In the genomic region with DNA sequence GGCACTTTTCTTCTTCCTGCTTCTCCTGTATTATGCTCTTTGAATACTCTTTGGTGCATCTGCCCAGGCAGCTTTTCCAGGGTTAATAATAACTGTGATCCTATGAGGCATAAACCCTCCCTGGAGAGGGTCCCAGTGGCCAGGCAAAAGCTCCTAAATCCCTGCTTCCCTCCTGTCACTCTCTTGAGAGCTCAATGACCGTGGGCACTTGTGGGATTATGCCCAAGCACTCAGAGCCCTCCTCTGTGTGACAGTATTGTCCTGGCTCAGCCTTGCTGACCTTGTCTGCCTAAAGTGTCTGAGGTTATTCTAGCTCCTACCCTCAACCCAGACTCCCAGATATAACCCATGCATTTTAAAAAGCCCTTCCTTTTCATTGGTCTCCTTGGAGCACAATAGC, we compare ENCODE assay signal across 17 cellular contexts. TPM values are rescaled to one million over a fixed set of nuclear protein-coding genes. Genes with fewer than 3 reads are reported as not detected.
DNase-seq lines count a peak whose midpoint lies in the region; ATAC-seq lines count a peak whose summit lies in the region.
"Had no signal": no experiment of that assay in that cellular context is flagged by ENCODE, and none has a peak within 500 bp of the region (broad histone marks: within the 10 kb centered on the region; RNA-seq: fewer than 3 reads in every experiment).

No MANE protein-coding gene starts in this region.

- H3K9me3 Mint-ChIP-seq in CD8-positive, alpha-beta memory T cell = no peaks in the 10 kb centered on the region
- peaks cover 0 to 5% (median 0%) of the 10 kb centered on the region in 9 donors for H3K9me3 Mint-ChIP-seq in naive thymus-derived CD8-positive, alpha-beta T cell
- H3K9me3 Mint-ChIP-seq: GM23338, naive B cell had no signal

- H3K18ac ChIP-seq in mesenchymal stem cell (ENCODE audit: low read depth in 1 of 2, low read length in 2 of 2) = peak overlapping the region in 1 of 2 experiments; percentile 66

- H2AK5ac ChIP-seq in mesenchymal stem cell (ENCODE audit: low read length, severe bottlenecking) = peak overlapping the region; percentile 36

- no peak overlapping the region for H3K4me3 ChIP-seq in CD8-positive, alpha-beta memory T cell (ENCODE audit: low read length)
- no peak overlapping the region for H3K4me3 ChIP-seq in mesenchymal stem cell (ENCODE audit: insufficient read depth in 1 of 2, low read depth in 1 of 2, low read length in 2 of 2)
- H3K4me3 ChIP-seq: coronary artery, GM23338 had no signal

- peak overlapping the region in 7 of 8 donors; percentile 0 to 70 (median 39) for H3K27ac Mint-ChIP-seq in CD8-positive, alpha-beta memory T cell
- H3K27ac Mint-ChIP-seq in T-helper 17 cell = peak overlapping the region; percentile 54
- peak overlapping the region in 2 of 10 donors; percentile 17 to 85 for H3K27ac Mint-ChIP-seq in naive thymus-derived CD8-positive, alpha-beta T cell
- H3K27ac Mint-ChIP-seq: GM23338 had no signal

- peak overlapping the region; percentile 3 to 61 for H2BK12ac ChIP-seq in mesenchymal stem cell (ENCODE audit: low read length in 2 of 2)

- H3K4me1 ChIP-seq in CD8-positive, alpha-beta memory T cell (ENCODE audit: insufficient read depth, low read length) = no peaks in the 10 kb centered on the region
- peaks cover 5% of the 10 kb centered on the region for H3K4me1 ChIP-seq in mesenchymal stem cell (ENCODE audit: control insufficient read depth, insufficient read depth, low read depth, low read length)

- H3K79me1 ChIP-seq in mesenchymal stem cell (replicated peaks; ENCODE audit: low read length, poor library complexity, severe bottlenecking) = peaks cover 45% of the 10 kb centered on the region

- H3K4me2 ChIP-seq in mesenchymal stem cell (ENCODE audit: low read length, poor library complexity, severe bottlenecking) = no peak overlapping the region
- H3K4me2 ChIP-seq: GM23338, SK-N-SH had no signal

- POLR2A ChIA-PET in CD8-positive, alpha-beta memory T cell (lab: Charles Lee) = no interaction called here
- POLR2A ChIA-PET in naive thymus-derived CD8-positive, alpha-beta T cell (lab: Charles Lee) = no interaction called here

- H3K27ac ChIP-seq in CD8-positive, alpha-beta memory T cell (ENCODE audit: low read depth, low read length) = no peak overlapping the region
- H3K27ac ChIP-seq in mesenchymal stem cell (ENCODE audit: low read length, poor library complexity, severe bottlenecking) = no peak overlapping the region
- H3K27ac ChIP-seq: coronary artery, VCaP had no signal

- peak overlapping the region; percentile 8 for H2BK120ac ChIP-seq in mesenchymal stem cell (ENCODE audit: low read depth, low read length)

- no peak overlapping the region for H4K91ac ChIP-seq in mesenchymal stem cell (ENCODE audit: low read length)

- H3K4me3 Mint-ChIP-seq in CD8-positive, alpha-beta memory T cell = no peak overlapping the region
- no peak overlapping the region for H3K4me3 Mint-ChIP-seq in T-helper 17 cell
- no peak overlapping the region for H3K4me3 Mint-ChIP-seq in naive thymus-derived CD8-positive, alpha-beta T cell
- H3K4me3 Mint-ChIP-seq: GM23338 had no signal

- no peak overlapping the region for H3K23ac ChIP-seq in mesenchymal stem cell (ENCODE audit: low read length in 2 of 2)

- H2BK5ac ChIP-seq in mesenchymal stem cell (ENCODE audit: low read depth, low read length, poor library complexity, severe bottlenecking) = no peak overlapping the region

- H3K36me3 ChIP-seq in CD8-positive, alpha-beta memory T cell (ENCODE audit: insufficient read depth, low read length) = no peaks in the 10 kb centered on the region
- H3K36me3 ChIP-seq in mesenchymal stem cell (ENCODE audit: control insufficient read depth in 1 of 2, insufficient read depth in 2 of 2, low read depth in 1 of 2, low read length in 2 of 2) = no peaks in the 10 kb centered on the region

- CTCF ChIA-PET in CD8-positive, alpha-beta memory T cell (lab: Charles Lee) = interaction anchor here (1.0 to 1.4 kb wide), 2 partner anchors 12 to 170 kb away, joined by 3 read pairs; no protein-coding TSS in a partner anchor

- H3K27me3 ChIP-seq in CD8-positive, alpha-beta memory T cell (ENCODE audit: insufficient read depth, low read length, poor library complexity, severe bottlenecking) = no peaks in the 10 kb centered on the region
- H3K27me3 ChIP-seq in mesenchymal stem cell (ENCODE audit: control insufficient read depth in 1 of 2, insufficient read depth in 1 of 2, low read length in 2 of 2) = no peaks in the 10 kb centered on the region

- H3K9me3 ChIP-seq in CD8-positive, alpha-beta memory T cell (ENCODE audit: low read length) = no peaks in the 10 kb centered on the region
- no peaks in the 10 kb centered on the region for H3K9me3 ChIP-seq in T-helper 17 cell (ENCODE audit: control insufficient read depth, low read length, poor library complexity, severe bottlenecking)
- no peaks in the 10 kb centered on the region for H3K9me3 ChIP-seq in mesenchymal stem cell (ENCODE audit: control insufficient read depth, low read length)
- H3K9me3 ChIP-seq: SK-N-SH had no signal

- peak overlapping the region in 1 of 2 experiments; percentile 19 for H3K14ac ChIP-seq in mesenchymal stem cell (ENCODE audit: low read length in 2 of 2)

- peak overlapping the region; percentile 46 for H2BK15ac ChIP-seq in mesenchymal stem cell (ENCODE audit: low read depth, poor library complexity, severe bottlenecking)

- peaks cover 1 to 7% (median 6%) of the 10 kb centered on the region in 3 donors for H3K36me3 Mint-ChIP-seq in CD8-positive, alpha-beta memory T cell
- peaks cover 3% of the 10 kb centered on the region for H3K36me3 Mint-ChIP-seq in T-helper 17 cell (ENCODE audit: low read depth)
- H3K36me3 Mint-ChIP-seq in naive thymus-derived CD8-positive, alpha-beta T cell = peaks cover 0 to 2% (median 2%) of the 10 kb centered on the region in 3 donors

- H3K4me1 Mint-ChIP-seq in CD8-positive, alpha-beta memory T cell = peaks cover 26 to 62% (median 32%) of the 10 kb centered on the region in 3 donors
- peaks cover 25% of the 10 kb centered on the region for H3K4me1 Mint-ChIP-seq in T-helper 17 cell
- peaks cover 20 to 56% (median 38%) of the 10 kb centered on the region in 4 donors for H3K4me1 Mint-ChIP-seq in naive thymus-derived CD8-positive, alpha-beta T cell

- H3K4ac ChIP-seq in mesenchymal stem cell (ENCODE audit: low read depth in 1 of 2, low read length in 2 of 2) = no peak overlapping the region

- ATAC-seq in HG02588 (IDR thresholded peaks at IDR 0.05; ENCODE audit: unreplicated experiment) (peak; percentile 8), T-helper 17 cell (no peak), GM19324 (IDR thresholded peaks at IDR 0.05; ENCODE audit: low FRiP score, unreplicated experiment) (no peak), GM18909 (IDR thresholded peaks at IDR 0.05; ENCODE audit: poor library complexity, unreplicated experiment) (no peak)
- ATAC-seq in naive thymus-derived CD8-positive, alpha-beta T cell = no peak
- ATAC-seq: GM23338 had no signal

- no peak overlapping the region for H4K8ac ChIP-seq in mesenchymal stem cell (ENCODE audit: low read length)

- no peaks in the 10 kb centered on the region for H3K27me3 Mint-ChIP-seq in CD8-positive, alpha-beta memory T cell
- H3K27me3 Mint-ChIP-seq in T-helper 17 cell = no peaks in the 10 kb centered on the region
- H3K27me3 Mint-ChIP-seq in naive thymus-derived CD8-positive, alpha-beta T cell = no peaks in the 10 kb centered on the region
- H3K27me3 Mint-ChIP-seq: naive B cell had no signal

- DNase-seq in CD8-positive, alpha-beta memory T cell = no peak
- DNase-seq in T-helper 17 cell = no peak
- no peak for DNase-seq in mesenchymal stem cell
- no peak for DNase-seq in stimulated activated CD4-positive, alpha-beta T cell treated with anti-CD3 and anti-CD28 coated beads, Interleukin-15, amount 100 ng/mL, for 24 hours
- DNase-seq in naive thymus-derived CD8-positive, alpha-beta T cell = no peak
- DNase-seq: activated CD4-positive, alpha-beta T cell treated with anti-CD3 and anti-CD28 coated beads, Interleukin-2, amount 50 U/mL, for 48 hours; head of caudate nucleus; naive B cell; NCI-H1105 treated with DMSO at 0.1 percent for 48 hours; NCI-H2171; SK-N-SH had no signal

- no peak overlapping the region for H2AFZ ChIP-seq in mesenchymal stem cell (ENCODE audit: low read depth, low read length)
- H2AFZ ChIP-seq: GM23338 had no signal

- no peak overlapping the region for H3K9ac ChIP-seq in mesenchymal stem cell (ENCODE audit: low read length)
- H3K9ac ChIP-seq: SK-N-SH had no signal

- 76% methylated on average over 1 of the region's 1 CpG for WGBS in mesenchymal stem cell

RNA-seq across cellular contexts. Expression of a gene that starts 51.9 kb away (rescaled TPM):
- total RNA-seq in CD8-positive, alpha-beta memory T cell = 10 to 100 TPM; 28.0 to 32.1 TPM
- 27.6 TPM for polyA plus RNA-seq in CD8-positive, alpha-beta memory T cell
- 10 to 100 TPM; 34.7 to 40.4 TPM for total RNA-seq in T-helper 17 cell
- polyA plus RNA-seq in mesenchymal stem cell (2013, experiment 1 of 2) = 86.0 TPM
- polyA plus RNA-seq in mesenchymal stem cell (2013, experiment 2 of 2) = 85.7 TPM
- 10 to 100 TPM; 46.7 to 51.1 TPM for total RNA-seq in naive thymus-derived CD8-positive, alpha-beta T cell
- polyA plus RNA-seq in naive thymus-derived CD8-positive, alpha-beta T cell = 10 to 100 TPM in 1 of 3 donors, 1 to 10 TPM in 2; 6.9 to 15.8 (median 9.1) TPM
